In the genomic region with DNA sequence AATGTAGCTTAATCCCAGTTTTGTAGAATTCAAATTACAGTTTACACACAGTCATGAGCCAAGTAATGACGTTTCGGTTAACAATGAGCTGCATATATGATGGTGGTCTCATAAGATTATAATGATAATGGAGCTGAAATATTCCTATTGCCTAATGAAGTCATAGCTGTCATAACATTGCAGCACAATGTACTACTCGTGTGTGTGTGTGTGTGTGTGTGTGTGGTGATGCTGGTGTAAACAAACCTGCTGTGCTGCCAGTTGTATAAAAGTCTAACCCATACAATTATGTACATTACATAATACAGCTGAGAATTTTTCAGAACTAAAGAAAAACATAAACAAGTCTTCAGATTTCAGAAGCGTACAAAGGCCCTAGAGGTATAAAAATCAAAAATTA, we compare ENCODE assay signal across 22 cellular contexts.
DNase-seq lines count a peak whose midpoint lies in the region; ATAC-seq, FAIRE-seq and TF ChIP-seq lines count a peak whose summit lies in the region.
"Had no signal": no experiment of that assay in that cellular context is flagged by ENCODE, and none has a peak within 500 bp of the region (broad histone marks: within the 10 kb centered on the region; RNA-seq: fewer than 3 reads in every experiment).

No MANE protein-coding gene starts in this region.

- H4K20me1 ChIP-seq in HepG2 (ENCODE audit: insufficient read depth, low read length) (no peaks in the 10 kb centered on the region), H1 (replicated peaks in 1 of 2; ENCODE audit: control insufficient read depth in 1 of 2, insufficient read depth in 2 of 2, low read length in 2 of 2) (no peaks in the 10 kb centered on the region)

- TF ChIP-seq RAD21 in HepG2 (CRISPR knock-in tag; IDR thresholded peaks at IDR 0.05), result no peak
- no peak for TF ChIP-seq RAD21 in H1 (IDR thresholded peaks at IDR 0.05 in 1 of 2, conservative IDR thresholded peaks at IDR 0.05 in 1 of 2; ENCODE audit: low read depth in 2 of 2, low read length in 2 of 2)

- BruUV-seq in HepG2 (replicated peaks; lab: Mats Ljungman, UMichigan), result no TSS peak

- POLR2A ChIA-PET in HepG2 (lab: Yijun Ruan, JAX) (no interaction called here), H1 (lab: Charles Lee; ENCODE audit: partially characterized antibody) (interaction anchor here (1.4 kb wide), 2 partner anchors 11 to 23 kb away, joined by 3 to 6 read pairs; no protein-coding TSS in a partner anchor)
- POLR2A ChIA-PET in CD8-positive, alpha-beta memory T cell (lab: Charles Lee), result no interaction called here

- H3K23ac ChIP-seq in H1 (ENCODE audit: insufficient read length), result no peak overlapping the region

- no peak for DNase-seq in HepG2 (ENCODE audit: low spot score)
- no peak for DNase-seq in right lobe of liver
- DNase-seq in NCI-H69 (lab: John Stamatoyannopoulos, UW), result peak; percentile 61
- no peak for DNase-seq in H1 (ENCODE audit: low read depth in 1 of 2, low spot score in 2 of 2)
- DNase-seq in activated effector memory CD4-positive, alpha-beta T cell treated with Interleukin-2 at 50 U/mL for 16 hours, result no peak
- no peak for DNase-seq in activated CD4-positive, alpha-beta T cell treated with anti-CD3 and anti-CD28 coated beads for 1 hour
- no peak for DNase-seq in CD8-positive, alpha-beta memory T cell
- DNase-seq: C1 segment of cervical spinal cord; Caco-2; CD4-positive, alpha-beta memory T cell; HCEC 1CT; NCI-H1092 treated with DMSO at 0.1 percent for 48 hours; NCI-H1694; NCI-H2081; NCI-H2227 treated with DMSO at 0.1 percent for 48 hours; NCI-H774; SIG-M5 had no signal

- H3K4ac ChIP-seq in H1 (replicated peaks; ENCODE audit: insufficient read length, low read depth, low read length), result no peak overlapping the region

- intact Hi-C loops in HepG2 (cut with micrococcal nuclease; ENCODE audit: unreplicated experiment) (no loop called here), right lobe of liver (cut with DNase I) (no loop called here)

- H3K23me2 ChIP-seq in H1 (ENCODE audit: low read depth, low read length), result no peaks in the 10 kb centered on the region

- H3K27ac Mint-ChIP-seq in CD8-positive, alpha-beta memory T cell, result no peak overlapping the region
- H3K27ac Mint-ChIP-seq: CD4-positive, alpha-beta memory T cell; GM23338 had no signal

- H3K27ac ChIP-seq in HepG2 (ENCODE audit: extremely low read length, insufficient read depth, low read length) (no peak overlapping the region), right lobe of liver (no peak overlapping the region), H1 (ENCODE audit: low read depth, low read length) (no peak overlapping the region)
- no peak overlapping the region for H3K27ac ChIP-seq in CD8-positive, alpha-beta memory T cell (ENCODE audit: low read depth, low read length)
- H3K27ac ChIP-seq: KMS-11, SK-N-MC had no signal

- no peak for TF ChIP-seq CTCF in HepG2 (CRISPR knock-in tag; IDR thresholded peaks at IDR 0.05)
- TF ChIP-seq CTCF in right lobe of liver (IDR thresholded peaks at IDR 0.05), result no peak
- TF ChIP-seq CTCF in H1 (IDR thresholded peaks at IDR 0.05; ENCODE audit: control extremely low read depth in 1 of 3, insufficient read depth in 1 of 3, low read depth in 1 of 3, low read length in 3 of 3), result no peak

- no peak overlapping the region for H2BK20ac ChIP-seq in H1 (ENCODE audit: low read length)

- no peak overlapping the region for H3K14ac ChIP-seq in H1 (ENCODE audit: insufficient read length)

- peaks cover 0 to 4% (median 0%) of the 10 kb centered on the region in 3 donors for H3K4me1 Mint-ChIP-seq in CD8-positive, alpha-beta memory T cell
- H3K4me1 Mint-ChIP-seq: GM23338 had no signal

- TF ChIP-seq EP300 in HepG2 (IDR thresholded peaks at IDR 0.05; ENCODE audit: low read depth in 2 of 2, low read length in 2 of 2) (no peak), HepG2 (CRISPR knock-in tag; IDR thresholded peaks at IDR 0.05; ENCODE audit: borderline replicate concordance) (no peak), H1 (IDR thresholded peaks at IDR 0.05; ENCODE audit: borderline replicate concordance in 1 of 2, low read depth in 2 of 2, low read length in 2 of 2) (no peak)

- no peaks in the 10 kb centered on the region for H3K9me3 Mint-ChIP-seq in CD8-positive, alpha-beta memory T cell
- H3K9me3 Mint-ChIP-seq: GM23338 had no signal

- H3K36me3 Mint-ChIP-seq in CD8-positive, alpha-beta memory T cell, result peaks cover 0 to 3% (median 1%) of the 10 kb centered on the region in 3 donors
- H3K36me3 Mint-ChIP-seq: CD4-positive, alpha-beta memory T cell had no signal

- H4K5ac ChIP-seq in H1 (ENCODE audit: insufficient read length, low read depth, low read length), result no peak overlapping the region

- no peak overlapping the region for H3K4me3 Mint-ChIP-seq in CD8-positive, alpha-beta memory T cell
- H3K4me3 Mint-ChIP-seq: CD4-positive, alpha-beta memory T cell; GM23338 had no signal

- TF ChIP-seq POLR2A in HepG2 (IDR thresholded peaks at IDR 0.05; ENCODE audit: insufficient read depth in 1 of 2, low read depth in 2 of 2, low read length in 2 of 2), result no peak
- no peak for TF ChIP-seq POLR2A in right lobe of liver (IDR thresholded peaks at IDR 0.05)
- TF ChIP-seq POLR2A in H1 (IDR thresholded peaks at IDR 0.05; ENCODE audit: control extremely low read depth in 1 of 2, low read depth in 2 of 2, low read length in 2 of 2), result no peak

- 38% methylated on average over 4 of the region's 4 CpGs for WGBS in HepG2 (ENCODE audit: low lambda C conversion rate)
- 63% methylated on average over 4 of the region's 4 CpGs for WGBS in right lobe of liver (ENCODE audit: insufficient coverage, low coverage, low lambda C conversion rate, missing lambda C conversion rate)
- 90% methylated on average over 4 of the region's 4 CpGs; no CpG with 5 or more reads in 1 of the 2 experiments for WGBS in H1 (ENCODE audit: extremely low coverage in 1 of 2, insufficient coverage in 1 of 2, insufficient read length in 1 of 2, insufficient replicate concordance in 2 of 2, low coverage in 1 of 2, low lambda C conversion rate in 2 of 2, missing lambda C conversion rate in 1 of 2), 2 experiments

- no peak overlapping the region for H2BK12ac ChIP-seq in H1 (ENCODE audit: low read depth, low read length)

- H3K4me1 ChIP-seq in HepG2 (ENCODE audit: insufficient read depth, low read length), result peaks cover 9% of the 10 kb centered on the region; the same call in 1 of the 2 replicates
- no peaks in the 10 kb centered on the region for H3K4me1 ChIP-seq in right lobe of liver
- no peaks in the 10 kb centered on the region for H3K4me1 ChIP-seq in H1 (replicated peaks in 1 of 4; ENCODE audit: control insufficient read depth in 3 of 4, insufficient read depth in 4 of 4, low read length in 3 of 4)
- H3K4me1 ChIP-seq in CD8-positive, alpha-beta memory T cell (ENCODE audit: insufficient read depth, low read length), result no peaks in the 10 kb centered on the region
- H3K4me1 ChIP-seq: Caco-2 had no signal

- H3K9me3 ChIP-seq in HepG2 (ENCODE audit: low read length) (no peaks in the 10 kb centered on the region), right lobe of liver (no peaks in the 10 kb centered on the region), H1 (ENCODE audit: insufficient read depth in 2 of 2, low read depth in 1 of 2, low read length in 1 of 2) (no peaks in the 10 kb centered on the region)
- no peaks in the 10 kb centered on the region for H3K9me3 ChIP-seq in CD8-positive, alpha-beta memory T cell (ENCODE audit: low read length)
- H3K9me3 ChIP-seq: Caco-2 had no signal

- no peak overlapping the region for H2BK15ac ChIP-seq in H1 (ENCODE audit: low read length)

- in situ Hi-C loops in HepG2 (cut with HindIII; ENCODE audit: extremely low pct_ligation_motif_present, low pct_unique_long_range_greater_than_20kb), result no loop called here

- H4K91ac ChIP-seq in H1 (replicated peaks; ENCODE audit: insufficient read length, low read length), result no peak overlapping the region

- no peaks in the 10 kb centered on the region for H3K79me2 ChIP-seq in HepG2 (ENCODE audit: insufficient read depth, low read length)
- H3K79me2 ChIP-seq in H1 (ENCODE audit: control insufficient read depth in 1 of 2, insufficient read depth in 2 of 2, low read length in 2 of 2), result no peaks in the 10 kb centered on the region

- no peaks in the 10 kb centered on the region for H3K36me3 ChIP-seq in HepG2 (replicated peaks in 1 of 2; ENCODE audit: control insufficient read depth in 1 of 2, insufficient read depth in 2 of 2, low read length in 2 of 2)
- H3K36me3 ChIP-seq in right lobe of liver, result no peaks in the 10 kb centered on the region
- H3K36me3 ChIP-seq in H1 (ENCODE audit: control insufficient read depth in 2 of 4, insufficient read depth in 4 of 4, low read length in 3 of 4), result no peaks in the 10 kb centered on the region
- H3K36me3 ChIP-seq in CD8-positive, alpha-beta memory T cell (ENCODE audit: insufficient read depth, low read length), result no peaks in the 10 kb centered on the region

- no peak overlapping the region for H3K9ac ChIP-seq in HepG2 (ENCODE audit: insufficient read depth, low read depth, low read length)
- no peak overlapping the region for H3K9ac ChIP-seq in H1 (replicated peaks in 1 of 4; ENCODE audit: extremely low read depth in 1 of 4, low read depth in 3 of 4, low read length in 3 of 4)
- H3K9ac ChIP-seq: KMS-11 had no signal

- H3K18ac ChIP-seq in H1 (ENCODE audit: extremely low read depth, low read length), result no peak overlapping the region

- H2BK120ac ChIP-seq in H1 (replicated peaks; ENCODE audit: low read depth, low read length), result no peak overlapping the region

- no peak overlapping the region for H3K4me3 ChIP-seq in HepG2 (replicated peaks in 1 of 3; ENCODE audit: insufficient read depth in 1 of 3, low read depth in 2 of 3, low read length in 3 of 3)
- no peak overlapping the region for H3K4me3 ChIP-seq in right lobe of liver
- H3K4me3 ChIP-seq in H1 (ENCODE audit: extremely low read depth in 1 of 4, insufficient read depth in 2 of 4, low read depth in 3 of 4, low read length in 4 of 4), result no peak overlapping the region
- no peak overlapping the region for H3K4me3 ChIP-seq in CD8-positive, alpha-beta memory T cell (ENCODE audit: low read length)
- H3K4me3 ChIP-seq: GM23338, SK-N-MC had no signal

- H3K56ac ChIP-seq in H1 (replicated peaks; ENCODE audit: insufficient read length, low read depth, low read length), result peak overlapping the region; percentile 30

- H3K4me2 ChIP-seq in HepG2 (ENCODE audit: low read depth, low read length) (no peak overlapping the region), H1 (ENCODE audit: insufficient read depth in 1 of 2, low read depth in 2 of 2, low read length in 2 of 2) (no peak overlapping the region)
- H3K4me2 ChIP-seq: GM23338, KMS-11 had no signal

- no peak overlapping the region for H2AFZ ChIP-seq in HepG2 (ENCODE audit: low read length)
- no peak overlapping the region for H2AFZ ChIP-seq in H1 (ENCODE audit: low read length)
- H2AFZ ChIP-seq: GM23338 had no signal

- CTCF ChIA-PET in HepG2 (lab: Yijun Ruan, JAX; ENCODE audit: low intra/inter-chr PET ratio, low total read pairs), result no interaction called here
- CTCF ChIA-PET in H1 (lab: Charles Lee; ENCODE audit: partially characterized antibody), result interaction anchor here (0.8 to 2.4 kb wide), 2 partner anchors 10 to 16 kb away, joined by 3 to 7 read pairs; no protein-coding TSS in a partner anchor
- CTCF ChIA-PET in CD8-positive, alpha-beta memory T cell (lab: Charles Lee), result no interaction called here

- no peak overlapping the region for H2AK5ac ChIP-seq in H1 (ENCODE audit: low read depth, low read length)

- no peak overlapping the region for H4K8ac ChIP-seq in H1 (ENCODE audit: extremely low read depth, insufficient read depth, low read length)

- ATAC-seq in HepG2 (no peak), right lobe of liver (no peak)
- ATAC-seq: GM23338 had no signal

- no peak overlapping the region for H2BK5ac ChIP-seq in H1 (ENCODE audit: low read depth, low read length)

- no peaks in the 10 kb centered on the region for H3K79me1 ChIP-seq in H1 (ENCODE audit: low read depth, low read length)

- H3K27me3 ChIP-seq in HepG2 (ENCODE audit: control insufficient read depth in 1 of 2, insufficient read depth in 2 of 2, low read length in 2 of 2) (no peaks in the 10 kb centered on the region; a peak in 1 of 5 replicates), right lobe of liver (no peaks in the 10 kb centered on the region), H1 (replicated peaks in 1 of 4; ENCODE audit: control insufficient read depth in 3 of 4, extremely low read depth in 1 of 4, insufficient read depth in 3 of 4, low read length in 3 of 4) (no peaks in the 10 kb centered on the region; a peak in 1 of 7 replicates)
- H3K27me3 ChIP-seq in CD8-positive, alpha-beta memory T cell (ENCODE audit: insufficient read depth, low read length, poor library complexity, severe bottlenecking), result no peaks in the 10 kb centered on the region

- peaks cover 21 to 49% of the 10 kb centered on the region in 2 donors for H3K27me3 Mint-ChIP-seq in CD8-positive, alpha-beta memory T cell

- FAIRE-seq in HepG2 (lab: Jason Lieb, UNC), result no peak
- no peak for FAIRE-seq in H1 (lab: Jason Lieb, UNC)
- FAIRE-seq: G401.6, RCC 7860 had no signal
